ENCODE assay signal across 8 cellular contexts in the genomic region with DNA sequence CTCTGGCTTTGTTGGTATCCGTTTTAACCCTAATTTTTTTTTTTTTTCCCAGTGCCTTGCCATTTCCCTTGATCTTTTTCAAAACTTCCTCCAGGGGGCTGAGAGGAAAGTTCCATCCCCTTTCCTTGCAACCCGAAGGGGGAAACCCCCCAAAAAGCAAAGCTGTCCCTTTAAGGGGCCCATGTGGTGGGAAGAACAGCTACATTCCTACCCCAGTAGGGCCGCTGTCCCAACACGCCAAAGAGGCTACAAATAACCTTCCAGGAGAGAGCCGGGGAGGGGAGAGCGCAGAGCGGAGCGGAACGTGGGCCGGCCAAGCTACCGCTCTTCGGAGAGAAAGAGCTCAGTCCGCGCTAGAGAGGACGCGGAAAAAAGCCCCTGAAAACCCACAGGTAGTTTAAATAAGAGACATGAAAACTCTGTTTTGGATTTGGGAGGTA. TPM values are rescaled to one million over a fixed set of nuclear protein-coding genes. Genes with fewer than 3 reads are reported as not detected.
DNase-seq lines count a peak whose midpoint lies in the region; ATAC-seq and TF ChIP-seq lines count a peak whose summit lies in the region.

No MANE protein-coding gene starts in this region.

- no peaks in the 10 kb centered on the region for H3K9me2 ChIP-seq in GM23248 (ENCODE audit: insufficient read depth)

- peak overlapping the region; percentile 77 to 79 for H3K4me3 Mint-ChIP-seq in effector memory CD8-positive, alpha-beta T cell

- 0 to 1% methylated on average over 16 of the region's 16 CpGs for WGBS in GM23248 (ENCODE audit: low coverage in 1 of 2, low lambda C conversion rate in 2 of 2, missing lambda C conversion rate in 2 of 2), 2 experiments

- no peaks in the 10 kb centered on the region for H3K36me3 Mint-ChIP-seq in effector memory CD8-positive, alpha-beta T cell (ENCODE audit: insufficient read depth)

- TF ChIP-seq CTCF in tibial artery (IDR thresholded peaks at IDR 0.05), result no peak

- peak; percentile 72 for ATAC-seq in SK-N-SH treated with all-trans-retinoic acid at 6 μM for 48 hours
- peak; percentile 33 for ATAC-seq in effector memory CD8-positive, alpha-beta T cell (replicated peaks)
- no peak for ATAC-seq in HG03139 (IDR thresholded peaks at IDR 0.05; ENCODE audit: unreplicated experiment)

- intact Hi-C loops in tibial artery (cut with DNase I; ENCODE audit: low total_unique reads), result no loop called here

- peak overlapping the region; percentile 65 for H3K27ac ChIP-seq in GM23248
- peak overlapping the region; percentile 42 to 61 for H3K27ac ChIP-seq in tibial artery

- H3K27me3 Mint-ChIP-seq in effector memory CD8-positive, alpha-beta T cell, result peaks cover 74 to 89% of the 10 kb centered on the region in 2 donors

- H3K36me3 ChIP-seq in GM23248 (ENCODE audit: low read depth), result no peaks in the 10 kb centered on the region
- no peaks in the 10 kb centered on the region for H3K36me3 ChIP-seq in tibial artery

- H3K9me3 ChIP-seq in GM23248 (ENCODE audit: low read depth) (no peaks in the 10 kb centered on the region), tibial artery (no peaks in the 10 kb centered on the region)

- peaks cover 55% of the 10 kb centered on the region for H3F3A ChIP-seq in GM23248 (ENCODE audit: insufficient read depth)

- H3K9ac ChIP-seq in GM23248, result peak overlapping the region; percentile 70

- DNase-seq in Ammon's horn (ENCODE audit: low spot score) (peak; percentile 66), GM23248 (peak; percentile 88), lung microvascular endothelial cell (ENCODE audit: low read depth in 2 of 2) (peak; percentile 55 to 62), tibial artery (peak in 1 of 2 donors; percentile 48), NCI-H2196 (lab: John Stamatoyannopoulos, UW; ENCODE audit: unreplicated experiment) (no peak)
- peak in 1 of 3 experiments; percentile 15 for DNase-seq in effector memory CD8-positive, alpha-beta T cell

- in situ Hi-C loops in GM23248 (cut with MboI), result no loop called here

- H3K4me3 ChIP-seq in GM23248, result peak overlapping the region; percentile 71
- H3K4me3 ChIP-seq in tibial artery, result peak overlapping the region; percentile 53 to 58

- H2AFZ ChIP-seq in GM23248, result peak overlapping the region; percentile 78

- H3K9me3 Mint-ChIP-seq in effector memory CD8-positive, alpha-beta T cell, result no peaks in the 10 kb centered on the region

- H3K27ac Mint-ChIP-seq in effector memory CD8-positive, alpha-beta T cell, result peak overlapping the region in 1 of 2 donors; percentile 66

- H3K27me3 ChIP-seq in GM23248 (replicated peaks; ENCODE audit: insufficient read depth) (no peaks in the 10 kb centered on the region), tibial artery (peaks cover 0 to 4% of the 10 kb centered on the region in 2 donors)

- H4K20me1 ChIP-seq in GM23248 (ENCODE audit: insufficient read depth), result no peaks in the 10 kb centered on the region

- no peaks in the 10 kb centered on the region for H3K79me2 ChIP-seq in GM23248 (ENCODE audit: insufficient read depth)

- peak overlapping the region; percentile 93 for H3K4me2 ChIP-seq in GM23248 (ENCODE audit: unreplicated experiment)

- H3K4me1 ChIP-seq in GM23248 (ENCODE audit: insufficient read depth) (peaks cover 46% of the 10 kb centered on the region), tibial artery (peaks cover 0 to 53% (median 27%) of the 10 kb centered on the region in 4 donors)

- H3K4me1 Mint-ChIP-seq in effector memory CD8-positive, alpha-beta T cell (ENCODE audit: low read depth in 2 of 2), result peaks cover 27% of the 10 kb centered on the region in 2 donors

TF ChIP-seq in SK-N-SH treated with all-trans-retinoic acid at 6 μM for 48 hours, 23 proteins besides CTCF, POLR2A, EP300 and RAD21:
- no peak for TF ChIP-seq ZFP30 (CRISPR knock-in tag; IDR thresholded peaks at IDR 0.05)
- TF ChIP-seq ISL1 (CRISPR knock-in tag; IDR thresholded peaks at IDR 0.05), result no peak
- TF ChIP-seq TOX (CRISPR knock-in tag; IDR thresholded peaks at IDR 0.05; ENCODE audit: borderline replicate concordance), result no peak
- no peak for TF ChIP-seq ARNTL (CRISPR knock-in tag; IDR thresholded peaks at IDR 0.05; ENCODE audit: borderline replicate concordance, low read depth)
- no peak for TF ChIP-seq PPARA (CRISPR knock-in tag; IDR thresholded peaks at IDR 0.05; ENCODE audit: borderline replicate concordance)
- TF ChIP-seq SNAI2 (CRISPR knock-in tag; IDR thresholded peaks at IDR 0.05), result no peak
- no peak for TF ChIP-seq TCF4 (CRISPR knock-in tag; IDR thresholded peaks at IDR 0.05; ENCODE audit: borderline replicate concordance)
- TF ChIP-seq ESRRG (CRISPR knock-in tag; IDR thresholded peaks at IDR 0.05), result no peak
- no peak for TF ChIP-seq ZFP3 (CRISPR knock-in tag; IDR thresholded peaks at IDR 0.05)

RNA-seq across cellular contexts. Expression of a gene that starts 1.7 kb away (rescaled TPM):
- total RNA-seq in GM23248 (2014; rRNA removed; shearing (Covaris generic)), result 2.0 and 2.9 TPM in 2 replicates
- 1.4 and 2.0 TPM in 2 replicates for polyA plus RNA-seq in GM23248 (2016; fragmentation: Nextera tagmentation; extraction: Ambion mirVana)
- total RNA-seq in lung microvascular endothelial cell, result 0.40 and 0.87 TPM in 2 replicates

RNA-seq across cellular contexts. Expression of a gene that starts 19.9 kb away (rescaled TPM):
- total RNA-seq in GM23248 (2014; rRNA removed; shearing (Covaris generic)), result 21.7 and 31.5 TPM in 2 replicates
- 39.9 and 42.4 TPM in 2 replicates for polyA plus RNA-seq in GM23248 (2016; fragmentation: Nextera tagmentation; extraction: Ambion mirVana)
- total RNA-seq in lung microvascular endothelial cell, result 9.1 and 11.3 TPM in 2 replicates
